ENCODE assay signal across 15 cellular contexts in the genomic region with DNA sequence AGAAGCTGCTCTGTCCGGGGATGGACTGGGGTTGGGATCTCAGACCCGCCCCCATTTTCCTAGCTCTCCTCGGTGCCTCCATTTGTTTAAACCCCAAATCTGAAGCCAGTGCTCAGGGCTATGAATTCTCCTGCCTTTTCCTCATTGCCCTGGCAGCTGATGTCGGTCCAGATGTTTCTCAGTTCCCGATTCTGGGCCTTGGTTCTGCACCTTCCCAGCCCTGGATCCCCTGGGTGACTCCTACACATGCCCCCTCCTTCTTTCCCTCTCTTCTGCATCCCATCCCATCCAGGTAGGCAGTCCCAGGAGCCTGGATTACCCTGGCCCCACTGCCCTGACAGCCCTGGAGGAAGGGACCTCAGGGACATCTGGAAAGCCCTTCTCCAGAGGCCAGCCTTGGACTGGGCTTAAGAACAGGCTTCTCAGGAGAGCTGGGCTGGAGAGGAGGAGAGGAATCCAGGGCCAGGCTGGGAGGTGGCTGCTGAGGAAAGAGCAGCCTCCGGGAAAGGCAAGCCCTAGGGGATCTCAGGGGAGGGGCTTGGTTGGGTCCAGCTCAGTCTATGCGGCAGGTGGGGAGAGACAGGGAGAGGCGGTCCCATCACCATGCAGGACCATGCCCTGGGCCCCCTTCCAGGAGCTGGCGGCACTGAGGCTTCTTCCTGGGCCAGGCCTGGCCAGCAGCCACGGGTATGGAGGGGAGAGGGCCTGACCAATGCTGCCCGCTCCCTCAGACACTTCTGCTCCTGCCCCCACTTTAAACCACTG. TPM values are rescaled to one million over a fixed set of nuclear protein-coding genes. Genes with fewer than 3 reads are reported as not detected.
DNase-seq lines count a peak whose midpoint lies in the region; ATAC-seq and TF ChIP-seq lines count a peak whose summit lies in the region.
"Had no signal": no experiment of that assay in that cellular context is flagged by ENCODE, and none has a peak within 500 bp of the region (broad histone marks: within the 10 kb centered on the region; RNA-seq: fewer than 3 reads in every experiment).

No MANE protein-coding gene starts in this region.

- TF ChIP-seq CTCF in BE2C (IDR thresholded peaks at IDR 0.05; ENCODE audit: low read depth, low read length) (no peak), mesothelial cell of epicardium (IDR thresholded peaks at IDR 0.05; ENCODE audit: unreplicated experiment) (no peak)

- H3K9me3 ChIP-seq in BE2C (no peaks in the 10 kb centered on the region), SJCRH30 (replicated peaks) (no peaks in the 10 kb centered on the region)

- H3K4me3 ChIP-seq in BE2C (ENCODE audit: low read depth, low read length) = no peak overlapping the region
- no peak overlapping the region for H3K4me3 ChIP-seq in SJCRH30
- H3K4me3 ChIP-seq: skin epidermis had no signal

- no peak overlapping the region for H3K27ac Mint-ChIP-seq in mesothelial cell of epicardium
- H3K27ac Mint-ChIP-seq: activated CD4-positive, alpha-beta T cell treated with anti-CD3 and anti-CD28 coated beads, Interleukin-2, amount 10 ng/mL, durations not matched to agents 24 days and 14 days had no signal

- no peak overlapping the region for H3K4me3 Mint-ChIP-seq in mesothelial cell of epicardium
- H3K4me3 Mint-ChIP-seq: activated CD4-positive, alpha-beta T cell treated with anti-CD3 and anti-CD28 coated beads, Interleukin-2, amount 10 ng/mL, durations not matched to agents 24 days and 14 days; activated T-cell treated with anti-CD3 and anti-CD28 coated beads, Interleukin-2, amount 50 U/mL, for 4 hours had no signal

- H3K36me3 ChIP-seq in BE2C (no peaks in the 10 kb centered on the region), SJCRH30 (no peaks in the 10 kb centered on the region)

- DNase-seq in BE2C (peak; percentile 13), SJCRH30 (peak; percentile 16 to 17), left ventricle myocardium superior (peak; percentile 56), pons (ENCODE audit: low spot score) (peak; percentile 71), mesothelial cell of epicardium (ENCODE audit: low spot score in 2 of 2, unreplicated experiment in 2 of 2) (no peak), NCI-H69 (lab: John Stamatoyannopoulos, UW) (no peak)
- DNase-seq in activated CD4-positive, alpha-beta T cell treated with anti-CD3 and anti-CD28 coated beads for 48 hours = no peak
- DNase-seq: activated CD4-positive, alpha-beta T cell treated with anti-CD3 and anti-CD28 coated beads, Interleukin-2, amount 10 ng/mL, durations not matched to agents 24 days and 14 days; activated T-cell treated with anti-CD3 and anti-CD28 coated beads, Interleukin-2, amount 50 U/mL, for 4 hours; DMS 273 treated with DMSO at 0.1 percent for 48 hours; foreskin melanocyte; NCI-H774; T1000 had no signal

- H3K36me3 Mint-ChIP-seq in mesothelial cell of epicardium = no peaks in the 10 kb centered on the region

- H3K27me3 ChIP-seq in BE2C (no peaks in the 10 kb centered on the region), SJCRH30 (peaks cover 19% of the 10 kb centered on the region)

- H3K4me1 ChIP-seq in BE2C = peaks cover 6% of the 10 kb centered on the region
- H3K4me1 ChIP-seq in SJCRH30 = 0 out of 2 replicates have a peak, but pooled peaks cover 6% of the 10 kb centered on the region

- peaks cover 19% of the 10 kb centered on the region for H3K4me1 Mint-ChIP-seq in mesothelial cell of epicardium

- ATAC-seq in left ventricle myocardium superior = no peak
- no peak for ATAC-seq in HG03565 (IDR thresholded peaks at IDR 0.05; ENCODE audit: unreplicated experiment)
- ATAC-seq: activated T-cell treated with anti-CD3 and anti-CD28 coated beads, Interleukin-2, amount 50 U/mL, for 4 hours had no signal

- H3K27ac ChIP-seq in SJCRH30 = no peak overlapping the region
- H3K27ac ChIP-seq: skin epidermis had no signal

- no peaks in the 10 kb centered on the region for H3K27me3 Mint-ChIP-seq in mesothelial cell of epicardium (ENCODE audit: low read depth)

- H3K9me3 Mint-ChIP-seq in mesothelial cell of epicardium = no peaks in the 10 kb centered on the region
- H3K9me3 Mint-ChIP-seq: activated CD4-positive, alpha-beta T cell treated with anti-CD3 and anti-CD28 coated beads, Interleukin-2, amount 10 ng/mL, durations not matched to agents 24 days and 14 days; activated T-cell treated with anti-CD3 and anti-CD28 coated beads, Interleukin-2, amount 50 U/mL, for 4 hours had no signal

- intact Hi-C loops in left ventricle myocardium superior (cut with micrococcal nuclease) = loop anchor here (5.0 kb wide), 2 partner anchors 128 to 223 kb away; a partner anchor contains a TSS

RNA-seq across cellular contexts. Expression of a gene that starts 6.8 kb away (rescaled TPM):
- polyA plus RNA-seq in BE2C (2012; ENCODE audit: insufficient read depth, insufficient read length, low read depth) = 0.29 TPM
- not detected in 2 replicates for total RNA-seq in SJCRH30 (2014; rRNA removed; shearing (Covaris generic))
- total RNA-seq in left ventricle myocardium superior = not detected
- 0.13 to 0.34 TPM in 2 of 3 replicates, not detected in the other for total RNA-seq in mesothelial cell of epicardium
- total RNA-seq: activated CD4-positive, alpha-beta T cell treated with anti-CD3 and anti-CD28 coated beads, Interleukin-2, amount 10 ng/mL, durations not matched to agents 24 days and 14 days; activated T-cell treated with anti-CD3 and anti-CD28 coated beads, Interleukin-2, amount 50 U/mL, for 4 hours had no signal

RNA-seq across cellular contexts. Expression of a gene that starts 29.7 kb away (rescaled TPM):
- 71.4 TPM for polyA plus RNA-seq in BE2C (2012; ENCODE audit: insufficient read depth, insufficient read length, low read depth)
- total RNA-seq in SJCRH30 (2014; rRNA removed; shearing (Covaris generic)) = 31.4 and 32.1 TPM in 2 replicates
- total RNA-seq in left ventricle myocardium superior (113 TPM), mesothelial cell of epicardium (49.7 to 57.9 TPM (median 55.2 TPM) in 3 replicates)

RNA-seq across cellular contexts. Expression of a gene that starts 58.5 kb away (rescaled TPM):
- polyA plus RNA-seq in BE2C (2012; ENCODE audit: insufficient read depth, insufficient read length, low read depth) = not detected
- 0.02 TPM in 1 of 2 replicates, not detected in the other for total RNA-seq in SJCRH30 (2014; rRNA removed; shearing (Covaris generic))
- 2.6 TPM for total RNA-seq in left ventricle myocardium superior
- 0.24 to 0.29 TPM (median 0.25 TPM) in 3 replicates for total RNA-seq in mesothelial cell of epicardium

Comparison
In these comparisons a context has a peak if more than half of its experiments do, and no peak if none do; other contexts are left out.
1. DNase-seq: peak in BE2C (single experiment), SJCRH30 (2 of 2), left ventricle myocardium superior (single experiment) and pons (single experiment); none in mesothelial cell of epicardium (0 of 2), NCI-H69 (single experiment) and activated CD4-positive, alpha-beta T cell treated with anti-CD3 and anti-CD28 coated beads for 48 hours (single experiment).